ENCODE assay signal across 18 cellular contexts in the genomic region with DNA sequence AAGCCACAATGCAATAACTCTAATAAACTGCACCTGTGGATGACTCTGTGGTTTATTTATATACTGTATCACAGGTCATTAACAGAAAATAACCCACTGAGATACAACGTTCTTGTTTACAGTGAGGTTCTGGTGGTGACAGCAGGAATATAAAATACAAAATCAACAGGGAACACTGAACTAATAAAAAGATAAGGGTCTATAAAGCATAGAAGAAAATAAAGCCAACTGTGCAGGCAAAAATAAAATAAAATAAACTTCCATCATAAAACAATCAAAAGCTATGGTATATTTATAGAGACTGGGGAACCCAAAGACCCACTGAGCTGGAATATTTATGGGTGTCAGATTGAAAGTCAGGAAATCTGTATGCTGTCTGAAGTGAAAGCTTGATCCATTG.
DNase-seq lines count a peak whose midpoint lies in the region; ATAC-seq and TF ChIP-seq lines count a peak whose summit lies in the region.
"Had no signal": no experiment of that assay in that cellular context is flagged by ENCODE, and none has a peak within 500 bp of the region (broad histone marks: within the 10 kb centered on the region; RNA-seq: fewer than 3 reads in every experiment).

No MANE protein-coding gene starts in this region.

- no peak overlapping the region for H4K5ac ChIP-seq in mesendoderm (ENCODE audit: low read length)

- no peak overlapping the region for H3K4ac ChIP-seq in mesendoderm (ENCODE audit: low read depth, low read length)

- no peak overlapping the region for H3K23ac ChIP-seq in mesendoderm (ENCODE audit: low read length)

- TF ChIP-seq CTCF in HEK293 (tag by site-specific recombination; IDR thresholded peaks at IDR 0.05) = no peak

- no peak overlapping the region for H3K9ac ChIP-seq in mesendoderm (ENCODE audit: low read length)

- DNase-seq in NCI-H2107 treated with DMSO at 0.1 percent for 48 hours (lab: John Stamatoyannopoulos, UW; ENCODE audit: unreplicated experiment) (peak; percentile 36), NCI-H2107 (lab: John Stamatoyannopoulos, UW) (no peak), NCI-H345 treated with DMSO at 0.1 percent for 48 hours (lab: John Stamatoyannopoulos, UW; ENCODE audit: unreplicated experiment) (peak; percentile 10), mesendoderm (no peak), GM19238 (ENCODE audit: insufficient read length, low spot score) (no peak), T1000 (lab: John Stamatoyannopoulos, UW) (no peak)
- DNase-seq: AML-193; Caco-2; CD4-positive, alpha-beta T cell; GOT3; H9; KBM-7 had no signal

- H3K79me2 ChIP-seq in mesendoderm (ENCODE audit: control insufficient read depth, insufficient read depth, low read length) = no peaks in the 10 kb centered on the region

- H2BK120ac ChIP-seq in mesendoderm (ENCODE audit: low read depth, low read length) = no peak overlapping the region

- H3K36me3 ChIP-seq in HEK293 (ENCODE audit: control insufficient read depth in 2 of 2, insufficient read depth in 1 of 2, low read length in 2 of 2) (no peaks in the 10 kb centered on the region), mesendoderm (ENCODE audit: control insufficient read depth, insufficient read depth, low read length) (no peaks in the 10 kb centered on the region)

- H3K79me1 ChIP-seq in mesendoderm (ENCODE audit: low read length) = no peaks in the 10 kb centered on the region

- H2BK5ac ChIP-seq in mesendoderm (ENCODE audit: low read length) = no peak overlapping the region

- H2BK15ac ChIP-seq in mesendoderm (replicated peaks; ENCODE audit: low read depth) = peak overlapping the region; percentile 36

- no peaks in the 10 kb centered on the region for H3K9me3 ChIP-seq in HEK293 (ENCODE audit: control insufficient read depth, insufficient read depth, low read depth, low read length)
- H3K9me3 ChIP-seq: A549, Caco-2 had no signal

- WGBS in mesendoderm (ENCODE audit: extremely low coverage, insufficient coverage, low lambda C conversion rate) = no CpG with 5 or more reads among the region's 1 CpG

- H3K4me3 ChIP-seq in HEK293 (ENCODE audit: low read depth, low read length) (no peak overlapping the region), mesendoderm (ENCODE audit: low read length) (no peak overlapping the region)
- H3K4me3 ChIP-seq: A549 had no signal

- H2AK5ac ChIP-seq in mesendoderm (ENCODE audit: low read length) = no peak overlapping the region

- CTCF ChIA-PET in HEK293 (lab: Yijun Ruan, JAX) = no interaction called here

- no peak overlapping the region for H3K4me2 ChIP-seq in mesendoderm (ENCODE audit: low read length)
- H3K4me2 ChIP-seq: A549 had no signal

- no peaks in the 10 kb centered on the region for H3K27me3 ChIP-seq in mesendoderm (ENCODE audit: insufficient read depth, low read length, poor library complexity)

- H3K56ac ChIP-seq in mesendoderm (ENCODE audit: low read length) = no peak overlapping the region

- ATAC-seq in HG03432 (IDR thresholded peaks at IDR 0.05; ENCODE audit: unreplicated experiment) = no peak
- ATAC-seq: A549, HepG2 had no signal

- H4K8ac ChIP-seq in mesendoderm (ENCODE audit: low read depth, low read length) = no peak overlapping the region

- no peak overlapping the region for H3K18ac ChIP-seq in mesendoderm (ENCODE audit: low read length)

- H3K27ac ChIP-seq in HEK293 (ENCODE audit: extremely low read depth, low read depth, low read length) (no peak overlapping the region), mesendoderm (ENCODE audit: low read depth, low read length) (no peak overlapping the region)
- H3K27ac ChIP-seq: 22Rv1, A549, C4-2B had no signal

- H3K4me1 ChIP-seq in HEK293 (ENCODE audit: control insufficient read depth, insufficient read depth, low read length) = no peaks in the 10 kb centered on the region
- H3K4me1 ChIP-seq in mesendoderm (ENCODE audit: control insufficient read depth, low read depth, low read length) = no peaks in the 10 kb centered on the region
- H3K4me1 ChIP-seq: A549, Caco-2 had no signal

- POLR2A ChIA-PET in HEK293 (lab: Yijun Ruan, JAX) = no interaction called here

TF ChIP-seq in HEK293, 187 proteins besides CTCF, POLR2A, EP300 and RAD21:
- TF ChIP-seq GLI4 (tag by site-specific recombination; IDR thresholded peaks at IDR 0.05) (no peak), FEZF1 (tag by site-specific recombination; IDR thresholded peaks at IDR 0.05) (peak; percentile 36; the same call in 1 of the 2 replicates), ZNF157 (tag by site-specific recombination; IDR thresholded peaks at IDR 0.05) (no peak), ZIC2 (tag by site-specific recombination; IDR thresholded peaks at IDR 0.05) (peak; percentile 22; the same call in 1 of the 2 replicates)
- TF ChIP-seq, protein P1, sequence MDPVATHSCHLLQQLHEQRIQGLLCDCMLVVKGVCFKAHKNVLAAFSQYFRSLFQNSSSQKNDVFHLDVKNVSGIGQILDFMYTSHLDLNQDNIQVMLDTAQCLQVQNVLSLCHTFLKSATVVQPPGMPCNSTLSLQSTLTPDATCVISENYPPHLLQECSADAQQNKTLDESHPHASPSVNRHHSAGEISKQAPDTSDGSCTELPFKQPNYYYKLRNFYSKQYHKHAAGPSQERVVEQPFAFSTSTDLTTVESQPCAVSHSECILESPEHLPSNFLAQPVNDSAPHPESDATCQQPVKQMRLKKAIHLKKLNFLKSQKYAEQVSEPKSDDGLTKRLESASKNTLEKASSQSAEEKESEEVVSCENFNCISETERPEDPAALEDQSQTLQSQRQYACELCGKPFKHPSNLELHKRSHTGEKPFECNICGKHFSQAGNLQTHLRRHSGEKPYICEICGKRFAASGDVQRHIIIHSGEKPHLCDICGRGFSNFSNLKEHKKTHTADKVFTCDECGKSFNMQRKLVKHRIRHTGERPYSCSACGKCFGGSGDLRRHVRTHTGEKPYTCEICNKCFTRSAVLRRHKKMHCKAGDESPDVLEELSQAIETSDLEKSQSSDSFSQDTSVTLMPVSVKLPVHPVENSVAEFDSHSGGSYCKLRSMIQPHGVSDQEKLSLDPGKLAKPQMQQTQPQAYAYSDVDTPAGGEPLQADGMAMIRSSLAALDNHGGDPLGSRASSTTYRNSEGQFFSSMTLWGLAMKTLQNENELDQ (tag by site-specific recombination; IDR thresholded peaks at IDR 0.05; ENCODE audit: low read depth) = 0 out of 2 replicates have a peak, but pooled peaks have one; percentile 36

Comparison
In these comparisons a context has a peak if more than half of its experiments do, and no peak if none do; other contexts are left out.
1. DNase-seq: peak in NCI-H2107 treated with DMSO at 0.1 percent for 48 hours (single experiment) and NCI-H345 treated with DMSO at 0.1 percent for 48 hours (single experiment); none in NCI-H2107 (single experiment), mesendoderm (single experiment), GM19238 (single experiment) and T1000 (single experiment).